ENCODE assay signal across 20 cellular contexts in genomic region chr17:73380439-73381106, GRCh38.
"Had no signal": no experiment of that assay in that cellular context is flagged by ENCODE, and none has a peak within 500 bp of the region (broad histone marks: within the 10 kb centered on the region; RNA-seq: fewer than 3 reads in every experiment).

No MANE protein-coding gene starts in this region.

- H3K27me3 ChIP-seq: heart left ventricle, pancreas, spleen, suprapubic skin, thyroid gland, upper lobe of left lung, vagina had no signal

- H3K27ac ChIP-seq: dorsolateral prefrontal cortex, heart left ventricle, pancreas, spleen, suprapubic skin, thyroid gland, upper lobe of left lung, vagina had no signal

- H3K4me3 ChIP-seq: dorsolateral prefrontal cortex, heart left ventricle, mucosa of descending colon, pancreas, spleen, suprapubic skin, thyroid gland, upper lobe of left lung, vagina had no signal

- ATAC-seq: mucosa of descending colon; naive thymus-derived CD8-positive, alpha-beta T cell; pancreas; sciatic nerve had no signal

- DNase-seq: cortex of kidney; dorsolateral prefrontal cortex; effector CD8-positive, alpha-beta T cell; heart left ventricle; islet precursor cell; mammary epithelial cell; mucosa of descending colon; naive thymus-derived CD8-positive, alpha-beta T cell; spleen; stimulated activated CD4-positive, alpha-beta T cell treated with anti-CD3 and anti-CD28 coated beads, Interleukin-15, amount 100 ng/mL, for 24 hours; stimulated activated CD4-positive, alpha-beta T cell treated with anti-CD3 and anti-CD28 coated beads, Interleukin-1b, Interleukin-23, amount 100 ng/mL, for 48 hours; stimulated activated CD4-positive, alpha-beta T cell treated with anti-CD3 and anti-CD28 coated beads, Interleukin-4, amount 100 ng/mL, for 24 hours; stimulated activated naive CD4-positive, alpha-beta T cell; thyroid gland; upper lobe of left lung had no signal

- H3K9me3 ChIP-seq: heart left ventricle, mucosa of descending colon, pancreas, spleen, suprapubic skin, thyroid gland, upper lobe of left lung, vagina had no signal

- H3K4me1 ChIP-seq: heart left ventricle, pancreas, spleen, suprapubic skin, thyroid gland, upper lobe of left lung, vagina had no signal

- H3K36me3 ChIP-seq: heart left ventricle, pancreas, suprapubic skin, thyroid gland, upper lobe of left lung, vagina had no signal

- FAIRE-seq: frontal cortex, pancreas had no signal
